Comparison of ENCODE assay signal across 1 cellular context in genomic region chr3:136250226-136250861, GRCh38.
TF ChIP-seq lines count a peak whose summit lies in the region.

PCCB (plus strand) TSS chr3:136250340; CDS start chr3:136250376, 36 bp downstream.

TF ChIP-seq in K562, 482 proteins besides CTCF, POLR2A, EP300 and RAD21 (continued from another document and continues in another):
- TF ChIP-seq, protein P1, sequence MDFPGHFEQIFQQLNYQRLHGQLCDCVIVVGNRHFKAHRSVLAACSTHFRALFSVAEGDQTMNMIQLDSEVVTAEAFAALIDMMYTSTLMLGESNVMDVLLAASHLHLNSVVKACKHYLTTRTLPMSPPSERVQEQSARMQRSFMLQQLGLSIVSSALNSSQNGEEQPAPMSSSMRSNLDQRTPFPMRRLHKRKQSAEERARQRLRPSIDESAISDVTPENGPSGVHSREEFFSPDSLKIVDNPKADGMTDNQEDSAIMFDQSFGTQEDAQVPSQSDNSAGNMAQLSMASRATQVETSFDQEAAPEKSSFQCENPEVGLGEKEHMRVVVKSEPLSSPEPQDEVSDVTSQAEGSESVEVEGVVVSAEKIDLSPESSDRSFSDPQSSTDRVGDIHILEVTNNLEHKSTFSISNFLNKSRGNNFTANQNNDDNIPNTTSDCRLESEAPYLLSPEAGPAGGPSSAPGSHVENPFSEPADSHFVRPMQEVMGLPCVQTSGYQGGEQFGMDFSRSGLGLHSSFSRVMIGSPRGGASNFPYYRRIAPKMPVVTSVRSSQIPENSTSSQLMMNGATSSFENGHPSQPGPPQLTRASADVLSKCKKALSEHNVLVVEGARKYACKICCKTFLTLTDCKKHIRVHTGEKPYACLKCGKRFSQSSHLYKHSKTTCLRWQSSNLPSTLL (IDR thresholded peaks at IDR 0.05), result no peak
- TF ChIP-seq REST (CRISPR knock-in tag; IDR thresholded peaks at IDR 0.05; ENCODE audit: low read depth), result 0 out of 2 replicates have a peak, but pooled peaks have one; percentile 24
- no peak for TF ChIP-seq ETS1 (conservative IDR thresholded peaks at IDR 0.05; ENCODE audit: control insufficient read depth, low read depth, low read length)
- TF ChIP-seq ETV5 (CRISPR knock-in tag; IDR thresholded peaks at IDR 0.05; ENCODE audit: low read depth), result no peak
- TF ChIP-seq DPF2 (IDR thresholded peaks at IDR 0.05), result no peak
- no peak for TF ChIP-seq DLX4 (CRISPR knock-in tag; IDR thresholded peaks at IDR 0.05)
- no peak for TF ChIP-seq NFE2 (IDR thresholded peaks at IDR 0.05; ENCODE audit: low read depth)
- TF ChIP-seq DDX20 (tag; IDR thresholded peaks at IDR 0.05; ENCODE audit: low read depth), result no peak
- no peak for TF ChIP-seq CEBPG (CRISPR knock-in tag; IDR thresholded peaks at IDR 0.05)
- no peak for TF ChIP-seq CEBPG (tag; conservative IDR thresholded peaks at IDR 0.05 in 1 of 2, IDR thresholded peaks at IDR 0.05 in 1 of 2)
- TF ChIP-seq PPARD (CRISPR knock-in tag; IDR thresholded peaks at IDR 0.05), result no peak
- TF ChIP-seq ZNF444 (CRISPR knock-in tag; IDR thresholded peaks at IDR 0.05), result no peak
- TF ChIP-seq CHD1 (IDR thresholded peaks at IDR 0.05; ENCODE audit: low read length), result no peak
- TF ChIP-seq KLF10 (CRISPR knock-in tag; IDR thresholded peaks at IDR 0.05), result no peak
- TF ChIP-seq HNRNPL (IDR thresholded peaks at IDR 0.05; ENCODE audit: low read depth, low read length), result peak; percentile 34; the same call in 1 of the 2 replicates
- 0 out of 2 replicates have a peak, but pooled peaks have one; percentile 15 for TF ChIP-seq ERF (CRISPR knock-in tag; IDR thresholded peaks at IDR 0.05)
- no peak for TF ChIP-seq ETS2 (tag; IDR thresholded peaks at IDR 0.05; ENCODE audit: borderline replicate concordance, poor library complexity, severe bottlenecking)
- no peak for TF ChIP-seq STAG1 (CRISPR knock-in tag; IDR thresholded peaks at IDR 0.05; ENCODE audit: borderline replicate concordance)
- TF ChIP-seq ZC3H8 (IDR thresholded peaks at IDR 0.05), result no peak
- no peak for TF ChIP-seq ETV1 (tag; conservative IDR thresholded peaks at IDR 0.05; ENCODE audit: low read depth)
- TF ChIP-seq SPI1 (IDR thresholded peaks at IDR 0.05; ENCODE audit: borderline replicate concordance, low read depth, low read length), result no peak
- no peak for TF ChIP-seq PTRF (tag; IDR thresholded peaks at IDR 0.05)
- no peak for TF ChIP-seq CC2D1A (IDR thresholded peaks at IDR 0.05)
- no peak for TF ChIP-seq SRSF1 (IDR thresholded peaks at IDR 0.05; ENCODE audit: low read depth, low read length)
- no peak for TF ChIP-seq TOE1 (IDR thresholded peaks at IDR 0.05; ENCODE audit: borderline replicate concordance)
- TF ChIP-seq TOE1 (CRISPR knock-in tag; IDR thresholded peaks at IDR 0.05; ENCODE audit: borderline replicate concordance, low read depth), result no peak
- TF ChIP-seq PHF20 (IDR thresholded peaks at IDR 0.05; ENCODE audit: partially characterized antibody), result peak; percentile 61
- no peak for TF ChIP-seq FUS (optimal IDR thresholded peaks at IDR 0.05; ENCODE audit: low read depth, low read length)
- no peak for TF ChIP-seq ZNF436 (CRISPR knock-in tag; IDR thresholded peaks at IDR 0.05)
- TF ChIP-seq ATF7 (IDR thresholded peaks at IDR 0.05), result peak; percentile 58; the same call in 1 of the 2 replicates
- TF ChIP-seq, protein P2, sequence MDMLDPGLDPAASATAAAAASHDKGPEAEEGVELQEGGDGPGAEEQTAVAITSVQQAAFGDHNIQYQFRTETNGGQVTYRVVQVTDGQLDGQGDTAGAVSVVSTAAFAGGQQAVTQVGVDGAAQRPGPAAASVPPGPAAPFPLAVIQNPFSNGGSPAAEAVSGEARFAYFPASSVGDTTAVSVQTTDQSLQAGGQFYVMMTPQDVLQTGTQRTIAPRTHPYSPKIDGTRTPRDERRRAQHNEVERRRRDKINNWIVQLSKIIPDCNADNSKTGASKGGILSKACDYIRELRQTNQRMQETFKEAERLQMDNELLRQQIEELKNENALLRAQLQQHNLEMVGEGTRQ (CRISPR knock-in tag; IDR thresholded peaks at IDR 0.05), result no peak
- TF ChIP-seq, protein P3, sequence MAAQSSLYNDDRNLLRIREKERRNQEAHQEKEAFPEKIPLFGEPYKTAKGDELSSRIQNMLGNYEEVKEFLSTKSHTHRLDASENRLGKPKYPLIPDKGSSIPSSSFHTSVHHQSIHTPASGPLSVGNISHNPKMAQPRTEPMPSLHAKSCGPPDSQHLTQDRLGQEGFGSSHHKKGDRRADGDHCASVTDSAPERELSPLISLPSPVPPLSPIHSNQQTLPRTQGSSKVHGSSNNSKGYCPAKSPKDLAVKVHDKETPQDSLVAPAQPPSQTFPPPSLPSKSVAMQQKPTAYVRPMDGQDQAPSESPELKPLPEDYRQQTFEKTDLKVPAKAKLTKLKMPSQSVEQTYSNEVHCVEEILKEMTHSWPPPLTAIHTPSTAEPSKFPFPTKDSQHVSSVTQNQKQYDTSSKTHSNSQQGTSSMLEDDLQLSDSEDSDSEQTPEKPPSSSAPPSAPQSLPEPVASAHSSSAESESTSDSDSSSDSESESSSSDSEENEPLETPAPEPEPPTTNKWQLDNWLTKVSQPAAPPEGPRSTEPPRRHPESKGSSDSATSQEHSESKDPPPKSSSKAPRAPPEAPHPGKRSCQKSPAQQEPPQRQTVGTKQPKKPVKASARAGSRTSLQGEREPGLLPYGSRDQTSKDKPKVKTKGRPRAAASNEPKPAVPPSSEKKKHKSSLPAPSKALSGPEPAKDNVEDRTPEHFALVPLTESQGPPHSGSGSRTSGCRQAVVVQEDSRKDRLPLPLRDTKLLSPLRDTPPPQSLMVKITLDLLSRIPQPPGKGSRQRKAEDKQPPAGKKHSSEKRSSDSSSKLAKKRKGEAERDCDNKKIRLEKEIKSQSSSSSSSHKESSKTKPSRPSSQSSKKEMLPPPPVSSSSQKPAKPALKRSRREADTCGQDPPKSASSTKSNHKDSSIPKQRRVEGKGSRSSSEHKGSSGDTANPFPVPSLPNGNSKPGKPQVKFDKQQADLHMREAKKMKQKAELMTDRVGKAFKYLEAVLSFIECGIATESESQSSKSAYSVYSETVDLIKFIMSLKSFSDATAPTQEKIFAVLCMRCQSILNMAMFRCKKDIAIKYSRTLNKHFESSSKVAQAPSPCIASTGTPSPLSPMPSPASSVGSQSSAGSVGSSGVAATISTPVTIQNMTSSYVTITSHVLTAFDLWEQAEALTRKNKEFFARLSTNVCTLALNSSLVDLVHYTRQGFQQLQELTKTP (IDR thresholded peaks at IDR 0.05; ENCODE audit: low read depth in 1 of 2, partially characterized antibody in 2 of 2), result no peak
- no peak for TF ChIP-seq ZKSCAN8 (CRISPR knock-in tag; IDR thresholded peaks at IDR 0.05)
- TF ChIP-seq, protein P4, sequence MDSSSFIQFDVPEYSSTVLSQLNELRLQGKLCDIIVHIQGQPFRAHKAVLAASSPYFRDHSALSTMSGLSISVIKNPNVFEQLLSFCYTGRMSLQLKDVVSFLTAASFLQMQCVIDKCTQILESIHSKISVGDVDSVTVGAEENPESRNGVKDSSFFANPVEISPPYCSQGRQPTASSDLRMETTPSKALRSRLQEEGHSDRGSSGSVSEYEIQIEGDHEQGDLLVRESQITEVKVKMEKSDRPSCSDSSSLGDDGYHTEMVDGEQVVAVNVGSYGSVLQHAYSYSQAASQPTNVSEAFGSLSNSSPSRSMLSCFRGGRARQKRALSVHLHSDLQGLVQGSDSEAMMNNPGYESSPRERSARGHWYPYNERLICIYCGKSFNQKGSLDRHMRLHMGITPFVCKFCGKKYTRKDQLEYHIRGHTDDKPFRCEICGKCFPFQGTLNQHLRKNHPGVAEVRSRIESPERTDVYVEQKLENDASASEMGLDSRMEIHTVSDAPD (CRISPR knock-in tag; IDR thresholded peaks at IDR 0.05), result no peak
- TF ChIP-seq BHLHE40 (IDR thresholded peaks at IDR 0.05; ENCODE audit: low read length), result peak; percentile 52
- no peak for TF ChIP-seq PCBP2 (IDR thresholded peaks at IDR 0.05; ENCODE audit: low read depth, low read length, poor library complexity, severe bottlenecking)
- no peak for TF ChIP-seq DNMT1 (IDR thresholded peaks at IDR 0.05)
- TF ChIP-seq ZFP1 (CRISPR knock-in tag; IDR thresholded peaks at IDR 0.05), result no peak
- TF ChIP-seq ATF1 (CRISPR knock-in tag; IDR thresholded peaks at IDR 0.05), result no peak
- TF ChIP-seq ATF1 (tag; IDR thresholded peaks at IDR 0.05), result peak; percentile 82
- TF ChIP-seq POLR3G (IDR thresholded peaks at IDR 0.05; ENCODE audit: extremely low read depth, insufficient read length, insufficient replicate concordance), result no peak
- TF ChIP-seq ZNF445 (CRISPR knock-in tag; IDR thresholded peaks at IDR 0.05; ENCODE audit: low read depth), result no peak
- TF ChIP-seq, protein P5, sequence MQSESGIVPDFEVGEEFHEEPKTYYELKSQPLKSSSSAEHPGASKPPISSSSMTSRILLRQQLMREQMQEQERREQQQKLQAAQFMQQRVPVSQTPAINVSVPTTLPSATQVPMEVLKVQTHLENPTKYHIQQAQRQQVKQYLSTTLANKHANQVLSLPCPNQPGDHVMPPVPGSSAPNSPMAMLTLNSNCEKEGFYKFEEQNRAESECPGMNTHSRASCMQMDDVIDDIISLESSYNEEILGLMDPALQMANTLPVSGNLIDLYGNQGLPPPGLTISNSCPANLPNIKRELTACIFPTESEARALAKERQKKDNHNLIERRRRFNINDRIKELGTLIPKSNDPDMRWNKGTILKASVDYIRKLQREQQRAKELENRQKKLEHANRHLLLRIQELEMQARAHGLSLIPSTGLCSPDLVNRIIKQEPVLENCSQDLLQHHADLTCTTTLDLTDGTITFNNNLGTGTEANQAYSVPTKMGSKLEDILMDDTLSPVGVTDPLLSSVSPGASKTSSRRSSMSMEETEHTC (IDR thresholded peaks at IDR 0.05), result no peak
- TF ChIP-seq FOXA3 (CRISPR knock-in tag; conservative IDR thresholded peaks at IDR 0.05 in 1 of 2, IDR thresholded peaks at IDR 0.05 in 1 of 2), result no peak
- TF ChIP-seq RBM25 (IDR thresholded peaks at IDR 0.05; ENCODE audit: low read depth, low read length, severe bottlenecking), result no peak
- TF ChIP-seq ZNF431 (CRISPR knock-in tag; IDR thresholded peaks at IDR 0.05), result no peak
- TF ChIP-seq ZFPM2 (CRISPR knock-in tag; IDR thresholded peaks at IDR 0.05), result no peak
- no peak for TF ChIP-seq GATA2 (CRISPR knock-in tag; IDR thresholded peaks at IDR 0.05)
- TF ChIP-seq IRF2 (CRISPR knock-in tag; IDR thresholded peaks at IDR 0.05), result no peak
- TF ChIP-seq ZKSCAN3 (CRISPR knock-in tag; IDR thresholded peaks at IDR 0.05), result no peak
- no peak for TF ChIP-seq MAFF (IDR thresholded peaks at IDR 0.05; ENCODE audit: low read length)
- no peak for TF ChIP-seq PYGO2 (tag; IDR thresholded peaks at IDR 0.05)
- TF ChIP-seq ZNF76 (CRISPR knock-in tag; IDR thresholded peaks at IDR 0.05; ENCODE audit: borderline replicate concordance), result no peak
- peak; percentile 76 for TF ChIP-seq MBD2 (IDR thresholded peaks at IDR 0.05; ENCODE audit: borderline replicate concordance, low read depth)
- TF ChIP-seq ZNF584 (CRISPR knock-in tag; IDR thresholded peaks at IDR 0.05; ENCODE audit: low read depth), result no peak
- no peak for TF ChIP-seq ZNF140 (CRISPR knock-in tag; IDR thresholded peaks at IDR 0.05)
- TF ChIP-seq NR3C1 (CRISPR knock-in tag; IDR thresholded peaks at IDR 0.05), result no peak
- TF ChIP-seq HMGXB4 (CRISPR knock-in tag; IDR thresholded peaks at IDR 0.05), result peak; percentile 95
- TF ChIP-seq MCM2 (IDR thresholded peaks at IDR 0.05; ENCODE audit: low read depth), result no peak
